In the genomic region with DNA sequence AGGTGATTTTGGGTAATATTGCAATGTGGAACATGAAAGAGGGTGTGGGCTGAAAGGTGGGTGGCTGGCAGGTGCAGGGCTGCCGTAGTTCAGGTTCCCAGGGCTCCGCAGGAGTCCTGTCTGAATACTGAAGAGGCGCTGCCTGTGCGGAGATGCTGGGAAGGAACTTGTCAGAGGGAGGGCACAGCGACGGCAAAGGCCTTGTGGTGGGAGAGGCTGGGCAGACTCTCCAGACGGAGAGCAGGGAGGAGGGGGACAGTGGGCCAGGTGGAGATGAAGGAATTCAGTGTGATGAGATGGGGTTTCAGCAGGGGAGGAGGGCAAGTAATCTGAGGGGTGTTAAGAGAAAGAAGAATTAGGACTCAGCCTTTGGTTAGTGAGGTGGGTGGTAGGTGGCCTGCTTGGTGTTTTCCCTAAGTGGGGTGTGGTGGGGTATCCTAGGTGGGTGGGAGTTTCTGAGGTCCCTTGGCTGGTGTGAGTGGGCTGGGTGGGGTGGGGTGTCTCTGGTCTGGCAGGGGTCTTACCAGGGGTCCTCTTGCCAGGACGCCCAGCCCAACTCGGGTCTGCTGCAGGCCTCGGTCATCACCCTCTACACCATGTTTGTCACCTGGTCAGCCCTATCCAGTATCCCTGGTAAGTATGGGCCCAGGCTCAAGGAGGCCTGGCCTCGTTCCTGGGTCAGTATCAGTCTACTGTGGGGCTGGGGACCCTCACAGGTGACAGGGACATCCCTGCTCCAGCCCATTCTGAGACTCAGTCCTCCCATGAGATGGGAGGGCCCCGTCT, we compare ENCODE assay signal across 1 cellular context.
TF ChIP-seq lines count a peak whose summit lies in the region.

No MANE protein-coding gene starts in this region.

TF ChIP-seq in GM12878, 131 proteins besides CTCF, POLR2A, EP300 and RAD21:
- TF ChIP-seq NFIC (IDR thresholded peaks at IDR 0.05; ENCODE audit: low read depth, low read length): no peak
- TF ChIP-seq, protein P1, sequence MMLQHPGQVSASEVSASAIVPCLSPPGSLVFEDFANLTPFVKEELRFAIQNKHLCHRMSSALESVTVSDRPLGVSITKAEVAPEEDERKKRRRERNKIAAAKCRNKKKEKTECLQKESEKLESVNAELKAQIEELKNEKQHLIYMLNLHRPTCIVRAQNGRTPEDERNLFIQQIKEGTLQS (IDR thresholded peaks at IDR 0.05; ENCODE audit: borderline replicate concordance, extremely low read depth, low read depth, low read length): no peak
- TF ChIP-seq BHLHE40 (IDR thresholded peaks at IDR 0.05; ENCODE audit: borderline replicate concordance in 1 of 2, low read depth in 2 of 2, low read length in 1 of 2): peak in 1 of 2 experiments; percentile 39; a peak in 1 of 4 replicates
- TF ChIP-seq, protein P2, sequence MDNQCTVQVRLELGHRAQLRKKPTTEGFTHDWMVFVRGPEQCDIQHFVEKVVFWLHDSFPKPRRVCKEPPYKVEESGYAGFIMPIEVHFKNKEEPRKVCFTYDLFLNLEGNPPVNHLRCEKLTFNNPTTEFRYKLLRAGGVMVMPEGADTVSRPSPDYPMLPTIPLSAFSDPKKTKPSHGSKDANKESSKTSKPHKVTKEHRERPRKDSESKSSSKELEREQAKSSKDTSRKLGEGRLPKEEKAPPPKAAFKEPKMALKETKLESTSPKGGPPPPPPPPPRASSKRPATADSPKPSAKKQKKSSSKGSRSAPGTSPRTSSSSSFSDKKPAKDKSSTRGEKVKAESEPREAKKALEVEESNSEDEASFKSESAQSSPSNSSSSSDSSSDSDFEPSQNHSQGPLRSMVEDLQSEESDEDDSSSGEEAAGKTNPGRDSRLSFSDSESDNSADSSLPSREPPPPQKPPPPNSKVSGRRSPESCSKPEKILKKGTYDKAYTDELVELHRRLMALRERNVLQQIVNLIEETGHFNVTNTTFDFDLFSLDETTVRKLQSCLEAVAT (IDR thresholded peaks at IDR 0.05): peak; percentile 69; the same call in 1 of the 2 replicates
- no peak for TF ChIP-seq CREM (IDR thresholded peaks at IDR 0.05; ENCODE audit: low read depth)
- no peak for TF ChIP-seq SRF (IDR thresholded peaks at IDR 0.05; ENCODE audit: low read depth in 2 of 2, low read length in 2 of 2)
- TF ChIP-seq, protein P3, sequence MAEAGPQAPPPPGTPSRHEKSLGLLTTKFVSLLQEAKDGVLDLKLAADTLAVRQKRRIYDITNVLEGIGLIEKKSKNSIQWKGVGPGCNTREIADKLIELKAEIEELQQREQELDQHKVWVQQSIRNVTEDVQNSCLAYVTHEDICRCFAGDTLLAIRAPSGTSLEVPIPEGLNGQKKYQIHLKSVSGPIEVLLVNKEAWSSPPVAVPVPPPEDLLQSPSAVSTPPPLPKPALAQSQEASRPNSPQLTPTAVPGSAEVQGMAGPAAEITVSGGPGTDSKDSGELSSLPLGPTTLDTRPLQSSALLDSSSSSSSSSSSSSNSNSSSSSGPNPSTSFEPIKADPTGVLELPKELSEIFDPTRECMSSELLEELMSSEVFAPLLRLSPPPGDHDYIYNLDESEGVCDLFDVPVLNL (IDR thresholded peaks at IDR 0.05; ENCODE audit: low read depth, low read length): no peak
- TF ChIP-seq RUNX3 (IDR thresholded peaks at IDR 0.05; ENCODE audit: low read length): peak; percentile 40; the same call in 1 of the 2 replicates
